ENCODE assay signal across 18 cellular contexts in the genomic region with DNA sequence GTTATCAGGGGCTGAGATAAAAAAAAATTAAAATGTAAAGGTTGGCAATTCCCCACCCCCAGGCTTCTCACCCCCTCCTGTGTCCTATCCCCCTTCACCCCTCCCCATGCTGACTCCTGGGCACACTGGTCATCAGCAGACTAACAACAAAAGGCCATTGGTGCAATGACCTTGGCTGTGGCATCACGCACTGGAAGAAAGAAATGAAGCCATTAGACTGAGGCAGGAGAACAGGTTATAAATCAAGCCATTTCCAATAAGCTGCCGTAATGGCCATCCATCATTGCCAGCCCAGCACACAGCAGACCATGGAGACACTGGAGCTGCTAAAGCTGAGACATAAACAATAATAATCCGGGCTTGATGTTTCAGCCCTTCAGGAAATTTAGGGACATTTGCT.
DNase-seq lines count a peak whose midpoint lies in the region; ATAC-seq and TF ChIP-seq lines count a peak whose summit lies in the region.
"Had no signal": no experiment of that assay in that cellular context is flagged by ENCODE, and none has a peak within 500 bp of the region (broad histone marks: within the 10 kb centered on the region; RNA-seq: fewer than 3 reads in every experiment).

No MANE protein-coding gene starts in this region.

- TF ChIP-seq CTCF in osteocyte (IDR thresholded peaks at IDR 0.05): no peak
- TF ChIP-seq CTCF in breast epithelium (IDR thresholded peaks at IDR 0.05): no peak

- no peak overlapping the region for H4K91ac ChIP-seq in mesenchymal stem cell (ENCODE audit: low read length)

- intact Hi-C loops in Right ventricle myocardium superior (cut with DNase I): no loop called here
- intact Hi-C loops in breast epithelium (cut with DNase I; ENCODE audit: low total_unique reads): no loop called here

- H3K4me1 ChIP-seq in mesenchymal stem cell (ENCODE audit: control insufficient read depth, insufficient read depth, low read depth, low read length) (no peaks in the 10 kb centered on the region), breast epithelium (no peaks in the 10 kb centered on the region)

- DNase-seq in SHP77 (lab: John Stamatoyannopoulos, UW) (peak; percentile 49 to 60), SHP77 treated with DMSO at 0.1 percent for 48 hours (lab: John Stamatoyannopoulos, UW) (no peak), NCI-H774 (lab: John Stamatoyannopoulos, UW) (peak; percentile 13), mesenchymal stem cell (peak; percentile 39), Right ventricle myocardium superior (no peak), osteocyte (ENCODE audit: extremely low spot score, unreplicated experiment) (no peak), breast epithelium (ENCODE audit: low spot score in 2 of 2) (no peak)
- no peak for DNase-seq in stimulated activated CD4-positive, alpha-beta T cell treated with anti-CD3 and anti-CD28 coated beads, Interleukin-15, amount 100 ng/mL, for 24 hours
- DNase-seq: 8988T; CD8-positive, alpha-beta memory T cell; DMS79 treated with DMSO at 0.1 percent for 48 hours; MV-4-11; NCI-H1436 treated with DMSO at 0.1 percent for 48 hours; NCI-H2107; NCI-H345; NCI-H526 treated with DMSO at 0.1 percent for 48 hours had no signal

- no peak overlapping the region for H2AFZ ChIP-seq in mesenchymal stem cell (ENCODE audit: low read depth, low read length)
- H2AFZ ChIP-seq: GM23248 had no signal

- TF ChIP-seq POLR2A in breast epithelium (IDR thresholded peaks at IDR 0.05): no peak

- H3K4me3 Mint-ChIP-seq in osteocyte (ENCODE audit: unreplicated experiment): no peak overlapping the region
- H3K4me3 Mint-ChIP-seq: CD8-positive, alpha-beta memory T cell had no signal

- no peak overlapping the region for H3K4ac ChIP-seq in mesenchymal stem cell (ENCODE audit: low read depth in 1 of 2, low read length in 2 of 2)

- H2BK120ac ChIP-seq in mesenchymal stem cell (ENCODE audit: low read depth, low read length): no peak overlapping the region

- H3K27ac ChIP-seq in mesenchymal stem cell (ENCODE audit: low read length, poor library complexity, severe bottlenecking) (no peak overlapping the region), breast epithelium (no peak overlapping the region)
- H3K27ac ChIP-seq: GM23248 had no signal

- H3K27ac Mint-ChIP-seq in osteocyte (ENCODE audit: unreplicated experiment): no peak overlapping the region
- H3K27ac Mint-ChIP-seq: CD8-positive, alpha-beta memory T cell had no signal

- no peak overlapping the region for H3K23ac ChIP-seq in mesenchymal stem cell (ENCODE audit: low read length in 2 of 2)

- no peak overlapping the region for H4K8ac ChIP-seq in mesenchymal stem cell (ENCODE audit: low read length)

- peaks cover 0 to 6% of the 10 kb centered on the region in 2 experiments for H3K27me3 ChIP-seq in mesenchymal stem cell (ENCODE audit: control insufficient read depth in 1 of 2, insufficient read depth in 1 of 2, low read length in 2 of 2)
- H3K27me3 ChIP-seq in breast epithelium: no peaks in the 10 kb centered on the region

- H3K4me3 ChIP-seq in mesenchymal stem cell (ENCODE audit: insufficient read depth in 1 of 2, low read depth in 1 of 2, low read length in 2 of 2) (no peak overlapping the region), breast epithelium (no peak overlapping the region)
- H3K4me3 ChIP-seq: GM23248, K562 had no signal

- no peak overlapping the region for H2BK5ac ChIP-seq in mesenchymal stem cell (ENCODE audit: low read depth, low read length, poor library complexity, severe bottlenecking)

- H2AK5ac ChIP-seq in mesenchymal stem cell (ENCODE audit: low read length, severe bottlenecking): no peak overlapping the region

- H3K9me3 ChIP-seq in mesenchymal stem cell (ENCODE audit: control insufficient read depth, low read length) (no peaks in the 10 kb centered on the region), breast epithelium (no peaks in the 10 kb centered on the region)

- peak overlapping the region in 1 of 2 experiments; percentile 52 for H3K18ac ChIP-seq in mesenchymal stem cell (ENCODE audit: low read depth in 1 of 2, low read length in 2 of 2)

- H3K36me3 ChIP-seq in mesenchymal stem cell (ENCODE audit: control insufficient read depth in 1 of 2, insufficient read depth in 2 of 2, low read depth in 1 of 2, low read length in 2 of 2) (no peaks in the 10 kb centered on the region), breast epithelium (no peaks in the 10 kb centered on the region)

- no peak for ATAC-seq in Right ventricle myocardium superior (ENCODE audit: poor library complexity)
- ATAC-seq: K562 had no signal

- peaks cover 25% of the 10 kb centered on the region for H3K27me3 Mint-ChIP-seq in osteocyte (ENCODE audit: unreplicated experiment)
- H3K27me3 Mint-ChIP-seq: CD8-positive, alpha-beta memory T cell had no signal

- no peaks in the 10 kb centered on the region for H3K36me3 Mint-ChIP-seq in osteocyte (ENCODE audit: unreplicated experiment)
- H3K36me3 Mint-ChIP-seq: CD8-positive, alpha-beta memory T cell had no signal

- H3K14ac ChIP-seq in mesenchymal stem cell (ENCODE audit: low read length in 2 of 2): no peak overlapping the region

- no peaks in the 10 kb centered on the region for H3K9me3 Mint-ChIP-seq in osteocyte (ENCODE audit: unreplicated experiment)

- peak overlapping the region in 1 of 2 experiments; percentile 27 for H2BK12ac ChIP-seq in mesenchymal stem cell (ENCODE audit: low read length in 2 of 2)

- no peak overlapping the region for H3K4me2 ChIP-seq in mesenchymal stem cell (ENCODE audit: low read length, poor library complexity, severe bottlenecking)

- no peak overlapping the region for H2BK15ac ChIP-seq in mesenchymal stem cell (ENCODE audit: low read depth, poor library complexity, severe bottlenecking)

- H3K79me1 ChIP-seq in mesenchymal stem cell (replicated peaks; ENCODE audit: low read length, poor library complexity, severe bottlenecking): no peaks in the 10 kb centered on the region

- WGBS in mesenchymal stem cell: 4% methylated on average over 3 of the region's 3 CpGs

- H3K9ac ChIP-seq in mesenchymal stem cell (ENCODE audit: low read length): no peak overlapping the region
- H3K9ac ChIP-seq: GM23248 had no signal

- no peaks in the 10 kb centered on the region for H3K4me1 Mint-ChIP-seq in osteocyte (ENCODE audit: unreplicated experiment)
- H3K4me1 Mint-ChIP-seq: CD8-positive, alpha-beta memory T cell had no signal

Comparison
In these comparisons a context has a peak if more than half of its experiments do, and no peak if none do; other contexts are left out.
1. DNase-seq: peak in SHP77 (2 of 2), NCI-H774 (single experiment) and mesenchymal stem cell (single experiment); none in SHP77 treated with DMSO at 0.1 percent for 48 hours (single experiment), Right ventricle myocardium superior (single experiment), osteocyte (single experiment), stimulated activated CD4-positive, alpha-beta T cell treated with anti-CD3 and anti-CD28 coated beads, Interleukin-15, amount 100 ng/mL, for 24 hours (single experiment) and breast epithelium (0 of 2).